ENCODE assay signal across 8 cellular contexts in genomic region chr7:33527008-33527407, GRCh38.
DNase-seq lines count a peak whose midpoint lies in the region; ATAC-seq and TF ChIP-seq lines count a peak whose summit lies in the region.
"Not testable (repeated sequence)": the region's sequence is repeated elsewhere in the genome, so short reads cannot be mapped to it uniquely, and the experiment has no call there.

No MANE protein-coding gene starts in this region.

- not testable (repeated sequence) for H3K36me3 ChIP-seq in Caco-2 (ENCODE audit: control insufficient read depth, insufficient read depth, low read length); H7 (replicated peaks; ENCODE audit: control insufficient read depth, insufficient read depth, low read length)

- BruUV-seq in Caco-2 (replicated peaks; lab: Mats Ljungman, UMichigan): not testable (repeated sequence)

- H3K27me3 ChIP-seq in Caco-2 (replicated peaks; ENCODE audit: control insufficient read depth, insufficient read depth, low read length); H7 (ENCODE audit: control insufficient read depth, insufficient read depth, low read length): not testable (repeated sequence)

- ATAC-seq in WTC11: not testable (repeated sequence)

- H3K4me1 ChIP-seq in Caco-2: not testable (repeated sequence)

- H3K9me3 ChIP-seq in Caco-2: not testable (repeated sequence)

- H3K27me3 Mint-ChIP-seq in Caco-2 (ENCODE audit: insufficient read depth, unreplicated experiment); WTC11 (ENCODE audit: low read depth); mesothelial cell of epicardium (ENCODE audit: low read depth); osteocyte (ENCODE audit: unreplicated experiment): not testable (repeated sequence)

- H3K4me1 Mint-ChIP-seq in Caco-2 (ENCODE audit: low read depth, unreplicated experiment); mesothelial cell of epicardium; osteocyte (ENCODE audit: unreplicated experiment): not testable (repeated sequence)
- H3K4me1 Mint-ChIP-seq in WTC11: peaks cover 20% of the 10 kb centered on the region

- H3K4me3 ChIP-seq in Caco-2 (ENCODE audit: low read depth, low read length) (peak overlapping the region; percentile 12), H7 (ENCODE audit: insufficient read depth, low read depth, low read length) (peak overlapping the region; percentile 4)
- not testable (repeated sequence) for H3K4me3 ChIP-seq in epithelial cell of esophagus (ENCODE audit: low read length)

- POLR2A ChIA-PET in Caco-2 (lab: Charles Lee); WTC11 (lab: Charles Lee): not testable (repeated sequence)

- not testable (repeated sequence) for TF ChIP-seq CTCF in Caco-2 (IDR thresholded peaks at IDR 0.05; ENCODE audit: insufficient read depth in 1 of 2, low read depth in 1 of 2, low read length in 1 of 2, severe bottlenecking in 1 of 2, unreplicated experiment in 1 of 2); WTC11 (IDR thresholded peaks at IDR 0.05); epithelial cell of esophagus (IDR thresholded peaks at IDR 0.05; ENCODE audit: insufficient read depth, low read depth, low read length, missing control alignments); mesothelial cell of epicardium (IDR thresholded peaks at IDR 0.05; ENCODE audit: unreplicated experiment); osteocyte (IDR thresholded peaks at IDR 0.05)

- not testable (repeated sequence) for H3K27ac Mint-ChIP-seq in Caco-2 (ENCODE audit: unreplicated experiment); osteocyte (ENCODE audit: unreplicated experiment)
- peak overlapping the region; percentile 89; the same call in 1 of the 2 replicates for H3K27ac Mint-ChIP-seq in WTC11
- H3K27ac Mint-ChIP-seq in mesothelial cell of epicardium: peak overlapping the region; percentile 71

- intact Hi-C loops in Caco-2 (cut with micrococcal nuclease; ENCODE audit: unreplicated experiment): not testable (repeated sequence)

- CTCF ChIA-PET in Caco-2 (lab: Charles Lee): not testable (repeated sequence)
- CTCF ChIA-PET in WTC11 (lab: Charles Lee): interaction anchor here (0.6 kb wide), 1 partner anchor 283 kb away, joined by 3 read pairs; no protein-coding TSS in a partner anchor

- H3K4me3 Mint-ChIP-seq in Caco-2 (ENCODE audit: unreplicated experiment) (peak overlapping the region; percentile 68), WTC11 (peak overlapping the region; percentile 78), mesothelial cell of epicardium (peak overlapping the region; percentile 73), osteocyte (ENCODE audit: unreplicated experiment) (peak overlapping the region; percentile 69)

- H3K9me3 Mint-ChIP-seq in Caco-2 (ENCODE audit: unreplicated experiment); WTC11; mesothelial cell of epicardium; osteocyte (ENCODE audit: unreplicated experiment): not testable (repeated sequence)

- not testable (repeated sequence) for H3K36me3 Mint-ChIP-seq in Caco-2 (ENCODE audit: insufficient read depth, unreplicated experiment); WTC11; mesothelial cell of epicardium; osteocyte (ENCODE audit: unreplicated experiment)

- not testable (repeated sequence) for DNase-seq in Caco-2; H7; mesothelial cell of epicardium (ENCODE audit: low spot score in 2 of 2, unreplicated experiment in 2 of 2); osteocyte (ENCODE audit: extremely low spot score, unreplicated experiment)
- peak; percentile 52 for DNase-seq in NCI-H146 (lab: John Stamatoyannopoulos, UW)
- DNase-seq in NCI-H69 (lab: John Stamatoyannopoulos, UW): peak; percentile 57
- peak; percentile 42 for DNase-seq in WTC11 (ENCODE audit: low spot score)
- peak; percentile 36 for DNase-seq in epithelial cell of esophagus (ENCODE audit: low read depth)

TF ChIP-seq in WTC11, 78 proteins besides CTCF, POLR2A, EP300 and RAD21:
- TF ChIP-seq FOXK1 (CRISPR knock-in tag; IDR thresholded peaks at IDR 0.05) (0 out of 2 replicates have a peak, but pooled peaks have one; percentile 29), FOXP4 (CRISPR knock-in tag; IDR thresholded peaks at IDR 0.05) (0 out of 2 replicates have a peak, but pooled peaks have one; percentile 18), ZNF281 (CRISPR knock-in tag; IDR thresholded peaks at IDR 0.05) (0 out of 2 replicates have a peak, but pooled peaks have one; percentile 31)
